ENCODE assay signal across 1 cellular context in the genomic region with DNA sequence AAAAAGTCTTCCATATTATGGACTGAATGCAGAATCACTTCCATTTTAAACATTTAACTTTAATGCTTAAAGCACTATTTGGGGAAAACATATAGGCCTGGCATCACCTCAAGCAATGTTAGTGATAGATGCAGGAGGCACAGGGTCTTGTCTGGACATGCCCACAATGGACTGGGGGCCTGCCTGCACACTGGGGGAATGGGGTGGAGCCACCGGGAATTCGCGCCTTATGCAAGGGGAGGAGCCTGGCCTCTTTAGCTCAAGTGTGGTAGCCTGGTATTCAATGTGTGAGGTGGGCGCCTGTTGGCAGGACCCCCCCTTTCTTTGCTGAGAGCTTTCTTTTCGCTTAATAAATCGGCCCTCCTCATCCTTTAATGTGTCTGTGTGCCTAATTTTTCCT.
TF ChIP-seq lines count a peak whose summit lies in the region.

No MANE protein-coding gene starts in this region.

TF ChIP-seq in IMR-90, 13 proteins besides CTCF, POLR2A, EP300 and RAD21:
- TF ChIP-seq SMC3 (IDR thresholded peaks at IDR 0.05; ENCODE audit: low read depth, low read length) (no peak), MAZ (IDR thresholded peaks at IDR 0.05; ENCODE audit: borderline replicate concordance, low read depth, low read length) (no peak), FOS (IDR thresholded peaks at IDR 0.05; ENCODE audit: low read depth, low read length) (no peak), BHLHE40 (IDR thresholded peaks at IDR 0.05; ENCODE audit: low read depth, low read length) (no peak), RFX5 (IDR thresholded peaks at IDR 0.05; ENCODE audit: low read depth, low read length) (no peak), NFE2L2 (IDR thresholded peaks at IDR 0.05; ENCODE audit: low read depth, low read length) (no peak), RCOR1 (IDR thresholded peaks at IDR 0.05; ENCODE audit: insufficient replicate concordance, low read length) (no peak), CHD1 (IDR thresholded peaks at IDR 0.05; ENCODE audit: low read depth, low read length) (no peak), CEBPB (IDR thresholded peaks at IDR 0.05; ENCODE audit: low read depth, low read length) (no peak), MXI1 (IDR thresholded peaks at IDR 0.05; ENCODE audit: borderline replicate concordance, low read depth, low read length) (no peak), MAFK (IDR thresholded peaks at IDR 0.05; ENCODE audit: low read depth, low read length) (no peak)
- TF ChIP-seq, protein P1, sequence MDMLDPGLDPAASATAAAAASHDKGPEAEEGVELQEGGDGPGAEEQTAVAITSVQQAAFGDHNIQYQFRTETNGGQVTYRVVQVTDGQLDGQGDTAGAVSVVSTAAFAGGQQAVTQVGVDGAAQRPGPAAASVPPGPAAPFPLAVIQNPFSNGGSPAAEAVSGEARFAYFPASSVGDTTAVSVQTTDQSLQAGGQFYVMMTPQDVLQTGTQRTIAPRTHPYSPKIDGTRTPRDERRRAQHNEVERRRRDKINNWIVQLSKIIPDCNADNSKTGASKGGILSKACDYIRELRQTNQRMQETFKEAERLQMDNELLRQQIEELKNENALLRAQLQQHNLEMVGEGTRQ (IDR thresholded peaks at IDR 0.05; ENCODE audit: low read depth, low read length), result no peak
- TF ChIP-seq, protein P2, sequence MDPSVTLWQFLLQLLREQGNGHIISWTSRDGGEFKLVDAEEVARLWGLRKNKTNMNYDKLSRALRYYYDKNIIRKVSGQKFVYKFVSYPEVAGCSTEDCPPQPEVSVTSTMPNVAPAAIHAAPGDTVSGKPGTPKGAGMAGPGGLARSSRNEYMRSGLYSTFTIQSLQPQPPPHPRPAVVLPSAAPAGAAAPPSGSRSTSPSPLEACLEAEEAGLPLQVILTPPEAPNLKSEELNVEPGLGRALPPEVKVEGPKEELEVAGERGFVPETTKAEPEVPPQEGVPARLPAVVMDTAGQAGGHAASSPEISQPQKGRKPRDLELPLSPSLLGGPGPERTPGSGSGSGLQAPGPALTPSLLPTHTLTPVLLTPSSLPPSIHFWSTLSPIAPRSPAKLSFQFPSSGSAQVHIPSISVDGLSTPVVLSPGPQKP (IDR thresholded peaks at IDR 0.05; ENCODE audit: borderline replicate concordance, low read depth, low read length), result no peak
